Comparison of ENCODE assay signal across 23 cellular contexts in genomic region chr4:45946699-45947098, GRCh38.
"Had no signal": no experiment of that assay in that cellular context is flagged by ENCODE, and none has a peak within 500 bp of the region (broad histone marks: within the 10 kb centered on the region; RNA-seq: fewer than 3 reads in every experiment).

No MANE protein-coding gene starts in this region.

- DNase-seq: activated CD4-positive, alpha-beta T cell treated with anti-CD3 and anti-CD28 coated beads for 1 hour; activated CD4-positive, alpha-beta T cell treated with anti-CD3 and anti-CD28 coated beads, Interleukin-2, amount 50 U/mL, for 4 hours; activated naive CD4-positive, alpha-beta T cell treated with Interleukin-2 at 50 U/mL for 16 hours; activated T-cell treated with anti-CD3 and anti-CD28 coated beads for 4 hours; anterior cingulate cortex; brain microvascular endothelial cell; effector memory CD4-positive, alpha-beta T cell; foreskin melanocyte; head of caudate nucleus; naive thymus-derived CD8-positive, alpha-beta T cell; retina; stimulated activated CD4-positive, alpha-beta T cell treated with anti-CD3 and anti-CD28 coated beads, Interleukin-15, amount 100 ng/mL, for 24 hours; stimulated activated CD4-positive, alpha-beta T cell treated with anti-CD3 and anti-CD28 coated beads, Interleukin-4, amount 100 ng/mL, for 4 hours; stimulated activated CD8-positive, alpha-beta memory T cell treated with anti-CD3 and anti-CD28 coated beads, Interleukin-4, amount 100 ng/mL, for 48 hours; T-helper 1 cell; T1000 had no signal

- H3K4me1 ChIP-seq: suprapubic skin had no signal

- H3K4me1 Mint-ChIP-seq: activated T-helper 17 cell treated with anti-CD3 and anti-CD28 coated beads, Interleukin-2, amount 50 U/mL, for 72 hours; naive thymus-derived CD8-positive, alpha-beta T cell had no signal

- H3K27me3 ChIP-seq: brain microvascular endothelial cell, suprapubic skin had no signal

- H3K36me3 Mint-ChIP-seq: type B pancreatic cell had no signal

- H3K9me3 Mint-ChIP-seq: dendritic cell treated with granulocyte-macrophage colony-stimulating factor and Interleukin-4, amounts not matched to agents 40 ng/mL and 50 ng/mL, for 4 days; type B pancreatic cell had no signal

- H3K27me3 Mint-ChIP-seq: activated T-helper 17 cell treated with anti-CD3 and anti-CD28 coated beads, Interleukin-2, amount 50 U/mL, for 72 hours; dendritic cell treated with granulocyte-macrophage colony-stimulating factor and Interleukin-4, amounts not matched to agents 40 ng/mL and 50 ng/mL, for 4 days; naive thymus-derived CD8-positive, alpha-beta T cell; stimulated activated naive CD8-positive, alpha-beta T cell treated with anti-CD3 and anti-CD28 coated beads, Interleukin-15, Interleukin-2, amounts not matched to agents 100 ng/mL and 50 ng/mL, for 24 hours; type B pancreatic cell had no signal

- H3K4me3 ChIP-seq: suprapubic skin had no signal

- H3K27ac ChIP-seq: brain microvascular endothelial cell, suprapubic skin, VCaP had no signal

- H3K36me3 ChIP-seq: brain microvascular endothelial cell, suprapubic skin had no signal

- H3K4me3 Mint-ChIP-seq: activated T-helper 17 cell treated with anti-CD3 and anti-CD28 coated beads, Interleukin-2, amount 50 U/mL, for 72 hours; dendritic cell treated with granulocyte-macrophage colony-stimulating factor and Interleukin-4, amounts not matched to agents 40 ng/mL and 50 ng/mL, for 4 days; naive thymus-derived CD8-positive, alpha-beta T cell; stimulated activated naive CD8-positive, alpha-beta T cell treated with anti-CD3 and anti-CD28 coated beads, Interleukin-15, Interleukin-2, amounts not matched to agents 100 ng/mL and 50 ng/mL, for 24 hours; type B pancreatic cell had no signal

- ATAC-seq: activated T-helper 17 cell treated with anti-CD3 and anti-CD28 coated beads, Interleukin-2, amount 50 U/mL, for 72 hours; left lobe of liver; naive thymus-derived CD8-positive, alpha-beta T cell had no signal
